ENCODE assay signal across 15 cellular contexts in the genomic region with DNA sequence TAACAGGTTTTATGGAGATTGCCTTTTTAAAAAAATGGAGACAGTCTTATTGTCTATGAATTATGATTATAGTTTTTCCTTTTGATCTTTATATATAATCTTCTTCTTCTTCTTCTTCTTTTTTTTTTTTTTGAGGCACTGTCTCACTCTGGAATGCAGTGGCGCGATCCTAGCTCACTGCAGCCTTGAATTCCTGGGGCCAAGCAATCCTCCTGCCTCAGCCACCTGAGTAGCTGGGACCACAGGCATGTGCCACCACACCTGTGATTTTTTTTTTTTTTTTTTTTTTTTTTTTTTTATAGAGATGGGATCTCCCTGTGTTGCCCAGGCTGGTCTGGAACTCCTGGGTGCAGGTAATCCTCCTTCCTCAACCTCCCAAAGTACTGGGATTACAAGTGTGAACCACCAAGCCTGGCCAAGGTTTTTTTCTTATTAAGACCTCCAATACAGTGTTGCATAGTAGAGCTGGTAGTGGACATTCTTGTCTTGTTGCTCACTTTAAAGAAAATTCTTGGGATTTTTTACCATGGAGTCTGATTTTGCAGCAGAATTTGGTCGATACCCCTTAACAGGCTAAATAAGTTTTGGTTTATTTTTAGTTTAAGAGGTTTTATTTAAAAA. TPM values are rescaled to one million over a fixed set of nuclear protein-coding genes. Genes with fewer than 3 reads are reported as not detected.
A peak's percentile ranks its signal among the peaks of the same experiment; 100 is the strongest.
DNase-seq lines count a peak whose midpoint lies in the region; ATAC-seq, FAIRE-seq and TF ChIP-seq lines count a peak whose summit lies in the region.
"Had no signal": no experiment of that assay in that cellular context is flagged by ENCODE, and none has a peak within 500 bp of the region (broad histone marks: within the 10 kb centered on the region; RNA-seq: fewer than 3 reads in every experiment).

No MANE protein-coding gene starts in this region.

- H3K36me3 Mint-ChIP-seq in CD4-positive, alpha-beta memory T cell: peaks cover 39 to 74% of the 10 kb centered on the region in 2 donors

- no peak overlapping the region for H3K27ac ChIP-seq in H1 (ENCODE audit: low read depth, low read length)
- H3K27ac ChIP-seq in trophoblast cell (ENCODE audit: low read depth, low read length): peak overlapping the region; percentile 57
- no peak overlapping the region for H3K27ac ChIP-seq in CD4-positive, alpha-beta memory T cell (ENCODE audit: low read depth, low read length)
- H3K27ac ChIP-seq: ascending aorta, right atrium auricular region, vagina had no signal

- no peak overlapping the region for H2BK5ac ChIP-seq in H1 (ENCODE audit: low read depth, low read length)
- H2BK5ac ChIP-seq in trophoblast cell (ENCODE audit: low read depth, low read length, poor library complexity): peak overlapping the region; percentile 19

- peaks cover 50 to 83% (median 67%) of the 10 kb centered on the region in 4 donors for H3K4me1 Mint-ChIP-seq in CD4-positive, alpha-beta memory T cell

- H3K27ac Mint-ChIP-seq in CD4-positive, alpha-beta memory T cell: peak overlapping the region in 1 of 7 donors; percentile 48
- H3K27ac Mint-ChIP-seq: CD8-positive, alpha-beta T cell; stimulated activated naive B cell treated with anti-CD40 and anti-IgM and Interleukin-4, amounts not matched to agents 10 μg/mL and 1 μg/mL and 100 μg/mL, for 72 hours had no signal

- H3K79me2 ChIP-seq in H1 (ENCODE audit: control insufficient read depth in 1 of 2, insufficient read depth in 2 of 2, low read length in 2 of 2) (0 out of 4 replicates have a peak, but pooled peaks cover 0 to 4% of the 10 kb centered on the region in 2 experiments), trophoblast cell (ENCODE audit: control insufficient read depth, insufficient read depth, low read length, poor library complexity) (no peaks in the 10 kb centered on the region)

- H3K4me2 ChIP-seq in H1 (ENCODE audit: insufficient read depth in 1 of 2, low read depth in 2 of 2, low read length in 2 of 2): no peak overlapping the region
- H3K4me2 ChIP-seq in trophoblast cell (ENCODE audit: low read length): peak overlapping the region; percentile 38

- POLR2A ChIA-PET in H1 (lab: Charles Lee; ENCODE audit: partially characterized antibody): interaction anchor here (0.6 to 1.1 kb wide), 2 partner anchors 83 to 102 kb away, joined by 3 to 4 read pairs; no protein-coding TSS in a partner anchor
- POLR2A ChIA-PET in CD4-positive, alpha-beta memory T cell (lab: Charles Lee; ENCODE audit: partially characterized antibody): interaction anchor here (0.9 to 1.0 kb wide), 2 partner anchors 11 to 36 kb away, joined by 3 read pairs; no protein-coding TSS in a partner anchor

- H4K12ac ChIP-seq in trophoblast cell (ENCODE audit: low read depth, low read length): no peak overlapping the region

- H3K27me3 Mint-ChIP-seq in CD4-positive, alpha-beta memory T cell: no peaks in the 10 kb centered on the region
- H3K27me3 Mint-ChIP-seq: natural killer cell treated with Interleukin-12 subunit alpha and Interleukin-12 subunit beta and Interleukin-15 and Interleukin-18, amount 100 ng/mL, for 72 hours; stimulated activated naive B cell treated with anti-CD40 and anti-IgM and Interleukin-4, amounts not matched to agents 10 μg/mL and 1 μg/mL and 100 μg/mL, for 72 hours had no signal

- H3K27me3 ChIP-seq in H1 (replicated peaks in 1 of 4; ENCODE audit: control insufficient read depth in 3 of 4, extremely low read depth in 1 of 4, insufficient read depth in 3 of 4, low read length in 3 of 4) (no peaks in the 10 kb centered on the region), trophoblast cell (ENCODE audit: insufficient read depth, low read length) (no peaks in the 10 kb centered on the region)
- H3K27me3 ChIP-seq in CD4-positive, alpha-beta memory T cell (ENCODE audit: insufficient read depth, low read length): no peaks in the 10 kb centered on the region
- H3K27me3 ChIP-seq: ascending aorta, right atrium auricular region, vagina had no signal

- no peaks in the 10 kb centered on the region; a peak in 2 of 8 replicates for H3K36me3 ChIP-seq in H1 (ENCODE audit: control insufficient read depth in 2 of 4, insufficient read depth in 4 of 4, low read length in 3 of 4)
- peaks cover 0 to 4% of the 10 kb centered on the region in 2 experiments for H3K36me3 ChIP-seq in trophoblast cell (ENCODE audit: control insufficient read depth in 1 of 2, insufficient read depth in 2 of 2, low read length in 2 of 2)
- H3K36me3 ChIP-seq in CD4-positive, alpha-beta memory T cell (ENCODE audit: insufficient read depth, low read length): peaks cover 54% of the 10 kb centered on the region

- H3K18ac ChIP-seq in H1 (ENCODE audit: extremely low read depth, low read length): no peak overlapping the region
- H3K18ac ChIP-seq in trophoblast cell (ENCODE audit: low read length): no peak overlapping the region

- H2BK20ac ChIP-seq in H1 (ENCODE audit: low read length): no peak overlapping the region

- H2BK120ac ChIP-seq in H1 (replicated peaks; ENCODE audit: low read depth, low read length) (no peak overlapping the region), trophoblast cell (ENCODE audit: insufficient read depth, low read length, poor library complexity) (no peak overlapping the region)

- H3K4ac ChIP-seq in H1 (replicated peaks; ENCODE audit: insufficient read length, low read depth, low read length): no peak overlapping the region
- H3K4ac ChIP-seq in trophoblast cell (ENCODE audit: low read depth, low read length): no peak overlapping the region

- H4K8ac ChIP-seq in H1 (ENCODE audit: extremely low read depth, insufficient read depth, low read length): no peak overlapping the region
- H4K8ac ChIP-seq in trophoblast cell (ENCODE audit: low read depth, low read length): no peak overlapping the region

- no peak for TF ChIP-seq CTCF in H1 (IDR thresholded peaks at IDR 0.05; ENCODE audit: control extremely low read depth in 1 of 3, insufficient read depth in 1 of 3, low read depth in 1 of 3, low read length in 3 of 3)

- H3K4me1 ChIP-seq in H1 (replicated peaks in 1 of 4; ENCODE audit: control insufficient read depth in 3 of 4, insufficient read depth in 4 of 4, low read length in 3 of 4) (peaks cover 0 to 7% (median 0%) of the 10 kb centered on the region in 4 experiments; a peak in 3 of 7 replicates), trophoblast cell (ENCODE audit: control insufficient read depth in 1 of 2, insufficient read depth in 2 of 2, low read length in 2 of 2) (peaks cover 0 to 9% of the 10 kb centered on the region in 2 experiments)
- peaks cover 64% of the 10 kb centered on the region for H3K4me1 ChIP-seq in CD4-positive, alpha-beta memory T cell (ENCODE audit: insufficient read depth, low read length)
- H3K4me1 ChIP-seq: ascending aorta had no signal

- no peaks in the 10 kb centered on the region for H4K20me1 ChIP-seq in H1 (replicated peaks in 1 of 2; ENCODE audit: control insufficient read depth in 1 of 2, insufficient read depth in 2 of 2, low read length in 2 of 2)

- H3K23me2 ChIP-seq in H1 (ENCODE audit: low read depth, low read length): no peaks in the 10 kb centered on the region

- intact Hi-C loops in CD4-positive, alpha-beta memory T cell (cut with micrococcal nuclease): loop anchor here (5.0 kb wide), 1 partner anchor 100 kb away; a partner anchor contains a TSS

- H3K4me3 ChIP-seq in H1 (ENCODE audit: extremely low read depth in 1 of 4, insufficient read depth in 2 of 4, low read depth in 3 of 4, low read length in 4 of 4) (no peak overlapping the region), trophoblast cell (ENCODE audit: low read depth, low read length) (no peak overlapping the region)
- H3K4me3 ChIP-seq in CD4-positive, alpha-beta memory T cell (ENCODE audit: low read length in 2 of 2): no peak overlapping the region
- H3K4me3 ChIP-seq: ascending aorta, right atrium auricular region, vagina had no signal

- H3K56ac ChIP-seq in H1 (replicated peaks; ENCODE audit: insufficient read length, low read depth, low read length): no peak overlapping the region

- no peak overlapping the region for H2BK15ac ChIP-seq in H1 (ENCODE audit: low read length)

- H4K5ac ChIP-seq in H1 (ENCODE audit: insufficient read length, low read depth, low read length): no peak overlapping the region

- H3K23ac ChIP-seq in H1 (ENCODE audit: insufficient read length) (no peak overlapping the region), trophoblast cell (ENCODE audit: low read length) (no peak overlapping the region)

- no peak overlapping the region for H2AK5ac ChIP-seq in H1 (ENCODE audit: low read depth, low read length)
- H2AK5ac ChIP-seq in trophoblast cell (ENCODE audit: low read length): no peak overlapping the region

- H4K91ac ChIP-seq in H1 (replicated peaks; ENCODE audit: insufficient read length, low read length): no peak overlapping the region
- no peak overlapping the region for H4K91ac ChIP-seq in trophoblast cell (ENCODE audit: low read depth, low read length)

- H2BK12ac ChIP-seq in H1 (ENCODE audit: low read depth, low read length) (no peak overlapping the region), trophoblast cell (ENCODE audit: low read length) (no peak overlapping the region)

- H3K9me3 ChIP-seq in H1 (ENCODE audit: insufficient read depth in 2 of 2, low read depth in 1 of 2, low read length in 1 of 2) (no peaks in the 10 kb centered on the region), trophoblast cell (ENCODE audit: insufficient read depth, low read depth, low read length) (no peaks in the 10 kb centered on the region)
- no peaks in the 10 kb centered on the region for H3K9me3 ChIP-seq in CD4-positive, alpha-beta memory T cell (ENCODE audit: control insufficient read depth in 1 of 2, low read length in 2 of 2)
- H3K9me3 ChIP-seq: ascending aorta, right atrium auricular region, vagina had no signal

- no peak overlapping the region for H2AFZ ChIP-seq in H1 (ENCODE audit: low read length)
- no peak overlapping the region for H2AFZ ChIP-seq in trophoblast cell (ENCODE audit: insufficient read depth, low read length, poor library complexity)

- ATAC-seq in GM21360 (IDR thresholded peaks at IDR 0.05; ENCODE audit: unreplicated experiment) (no peak), GM18520 (IDR thresholded peaks at IDR 0.05; ENCODE audit: unreplicated experiment) (no peak)
- ATAC-seq: CD8-positive, alpha-beta T cell; natural killer cell treated with Interleukin-12 subunit alpha and Interleukin-12 subunit beta and Interleukin-15 and Interleukin-18, amount 100 ng/mL, for 72 hours; stimulated activated naive B cell treated with anti-CD40 and anti-IgM and Interleukin-4, amounts not matched to agents 10 μg/mL and 1 μg/mL and 100 μg/mL, for 72 hours had no signal

- no peak for TF ChIP-seq RAD21 in H1 (IDR thresholded peaks at IDR 0.05 in 1 of 2, conservative IDR thresholded peaks at IDR 0.05 in 1 of 2; ENCODE audit: low read depth in 2 of 2, low read length in 2 of 2)

- WGBS in H1 (ENCODE audit: extremely low coverage in 1 of 2, insufficient coverage in 1 of 2, insufficient read length in 1 of 2, insufficient replicate concordance in 2 of 2, low coverage in 1 of 2, low lambda C conversion rate in 2 of 2, missing lambda C conversion rate in 1 of 2), 2 experiments: 100% methylated on average over 1 of the region's 3 CpGs; no CpG with 5 or more reads in 1 of the 2 experiments
- WGBS in trophoblast cell (ENCODE audit: extremely low coverage, insufficient coverage, insufficient read length): no CpG with 5 or more reads among the region's 3 CpGs

- TF ChIP-seq EP300 in H1 (IDR thresholded peaks at IDR 0.05; ENCODE audit: borderline replicate concordance in 1 of 2, low read depth in 2 of 2, low read length in 2 of 2): no peak

- no peak for TF ChIP-seq POLR2A in H1 (IDR thresholded peaks at IDR 0.05; ENCODE audit: control extremely low read depth in 1 of 2, low read depth in 2 of 2, low read length in 2 of 2)

- H3K14ac ChIP-seq in H1 (ENCODE audit: insufficient read length) (no peak overlapping the region), trophoblast cell (ENCODE audit: low read length) (no peak overlapping the region)

- DNase-seq in EL: peak; percentile 85
- DNase-seq in NCI-H226: peak; percentile 69
- no peak for DNase-seq in H1 (ENCODE audit: low read depth in 1 of 2, low spot score in 2 of 2)
- DNase-seq in trophoblast cell: peak; percentile 34 to 76
- no peak for DNase-seq in CD4-positive, alpha-beta memory T cell
- no peak for DNase-seq in activated effector memory CD4-positive, alpha-beta T cell treated with Interleukin-2 at 50 U/mL for 16 hours
- DNase-seq: CD8-positive, alpha-beta T cell; MV-4-11; stimulated activated naive B cell treated with anti-CD40 and anti-IgM and Interleukin-4, amounts not matched to agents 10 μg/mL and 1 μg/mL and 100 μg/mL, for 72 hours had no signal

- CTCF ChIA-PET in H1 (lab: Charles Lee; ENCODE audit: partially characterized antibody): interaction anchor here (0.6 to 4.5 kb wide), 12 partner anchors 22 to 480 kb away, joined by 3 to 31 read pairs (median 7); no protein-coding TSS in a partner anchor
- CTCF ChIA-PET in CD4-positive, alpha-beta memory T cell (lab: Charles Lee; ENCODE audit: partially characterized antibody): interaction anchor here (0.7 to 4.6 kb wide), 11 partner anchors 14 to 1488 kb away, joined by 3 to 58 read pairs (median 6); a partner anchor contains a TSS

- H3K9ac ChIP-seq in H1 (replicated peaks in 1 of 4; ENCODE audit: extremely low read depth in 1 of 4, low read depth in 3 of 4, low read length in 3 of 4): no peak overlapping the region
- H3K9ac ChIP-seq in trophoblast cell (ENCODE audit: low read length): no peak overlapping the region

- no peaks in the 10 kb centered on the region for H3K79me1 ChIP-seq in H1 (ENCODE audit: low read depth, low read length)
- peaks cover 6% of the 10 kb centered on the region for H3K79me1 ChIP-seq in trophoblast cell (ENCODE audit: low read length)

- H3K4me3 Mint-ChIP-seq in CD4-positive, alpha-beta memory T cell: no peak overlapping the region
- H3K4me3 Mint-ChIP-seq: CD8-positive, alpha-beta T cell; natural killer cell treated with Interleukin-12 subunit alpha and Interleukin-12 subunit beta and Interleukin-15 and Interleukin-18, amount 100 ng/mL, for 72 hours; stimulated activated naive B cell treated with anti-CD40 and anti-IgM and Interleukin-4, amounts not matched to agents 10 μg/mL and 1 μg/mL and 100 μg/mL, for 72 hours had no signal

- no peak for FAIRE-seq in H1 (lab: Jason Lieb, UNC)

- no peaks in the 10 kb centered on the region for H3K9me3 Mint-ChIP-seq in CD4-positive, alpha-beta memory T cell
- H3K9me3 Mint-ChIP-seq: CD8-positive, alpha-beta T cell; natural killer cell treated with Interleukin-12 subunit alpha and Interleukin-12 subunit beta and Interleukin-15 and Interleukin-18, amount 100 ng/mL, for 72 hours; stimulated activated naive B cell treated with anti-CD40 and anti-IgM and Interleukin-4, amounts not matched to agents 10 μg/mL and 1 μg/mL and 100 μg/mL, for 72 hours had no signal

RNA-seq across cellular contexts. Expression of a gene that starts 46.5 kb away (rescaled TPM):
- 33.8 and 34.3 TPM in 2 replicates for total RNA-seq in H1 (2021; fragmentation: NEBNext Ultra II Directional; extraction: Animal tissue kit (Norgen Biotek cat#: 25700))
- 8.6 and 12.0 TPM in 2 replicates for polyA plus RNA-seq in H1 (2011; rRNA removed)
- 14.0 TPM for polyA plus RNA-seq in H1 (2011; cell fraction: cytosol; rRNA removed)
- 10.0 TPM for polyA plus RNA-seq in H1 (2011; cell fraction: nucleus; rRNA removed)
- polyA plus RNA-seq in H1 (2012, experiment 1 of 2): 10.8 to 19.2 TPM (median 14.5 TPM) in 4 replicates
- polyA plus RNA-seq in H1 (2012, experiment 2 of 2): 1.2 TPM
- 16.2 TPM for polyA plus RNA-seq in H1 (2013, experiment 1 of 2)
- 15.4 TPM for polyA plus RNA-seq in H1 (2013, experiment 2 of 2)
- polyA minus RNA-seq in H1 (2011; rRNA and poly(A)+ RNA removed): 23.9 and 32.8 TPM in 2 replicates
- 14.7 TPM for polyA minus RNA-seq in H1 (2011; cell fraction: cytosol; rRNA and poly(A)+ RNA removed)
- 40.9 TPM for polyA minus RNA-seq in H1 (2011; cell fraction: nucleus; rRNA and poly(A)+ RNA removed)
- polyA plus RNA-seq in trophoblast cell (2013): 13.2 and 14.0 TPM in 2 replicates
- 100 to 1,000 TPM; 358 to 374 TPM for total RNA-seq in CD4-positive, alpha-beta memory T cell
- 100 to 1,000 TPM; 151 to 266 TPM for polyA plus RNA-seq in CD4-positive, alpha-beta memory T cell

RNA-seq across cellular contexts. Expression of a gene that starts 52.6 kb away (rescaled TPM):
- total RNA-seq in H1 (2021; fragmentation: NEBNext Ultra II Directional; extraction: Animal tissue kit (Norgen Biotek cat#: 25700)): 32.1 and 33.8 TPM in 2 replicates
- 30.0 and 35.1 TPM in 2 replicates for polyA plus RNA-seq in H1 (2011; rRNA removed)
- polyA plus RNA-seq in H1 (2011; cell fraction: cytosol; rRNA removed): 31.7 TPM
- polyA plus RNA-seq in H1 (2011; cell fraction: nucleus; rRNA removed): 28.8 TPM
- polyA plus RNA-seq in H1 (2012, experiment 1 of 2): 35.7 to 43.7 TPM (median 39.2 TPM) in 4 replicates
- polyA plus RNA-seq in H1 (2012, experiment 2 of 2): 33.6 TPM
- polyA plus RNA-seq in H1 (2013, experiment 1 of 2): 30.6 TPM
- polyA plus RNA-seq in H1 (2013, experiment 2 of 2): 30.2 TPM
- 19.8 and 22.5 TPM in 2 replicates for polyA minus RNA-seq in H1 (2011; rRNA and poly(A)+ RNA removed)
- 8.1 TPM for polyA minus RNA-seq in H1 (2011; cell fraction: cytosol; rRNA and poly(A)+ RNA removed)
- polyA minus RNA-seq in H1 (2011; cell fraction: nucleus; rRNA and poly(A)+ RNA removed): 6.8 TPM
- 40.4 and 42.2 TPM in 2 replicates for polyA plus RNA-seq in trophoblast cell (2013)
- total RNA-seq in CD4-positive, alpha-beta memory T cell: 1 to 10 TPM; 7.6 to 8.5 TPM
- polyA plus RNA-seq in CD4-positive, alpha-beta memory T cell: 10 to 100 TPM; 18.7 to 23.4 TPM

Comparison
In these comparisons a context has a peak if more than half of its experiments do, and no peak if none do; other contexts are left out.
1. DNase-seq: peak in EL (single experiment), NCI-H226 (single experiment) and trophoblast cell (2 of 2); none in H1 (0 of 2), CD4-positive, alpha-beta memory T cell (0 of 5) and activated effector memory CD4-positive, alpha-beta T cell treated with Interleukin-2 at 50 U/mL for 16 hours (single experiment).
2. RNA of a gene that starts 46.5 kb away (total RNA-seq): 358 to 374 TPM in CD4-positive, alpha-beta memory T cell; 33.8 to 34.3 TPM in H1; every median in the first group is over 10 times any median in the second.